Comparison of ENCODE assay signal across 8 cellular contexts in genomic region chr19:46624958-46625661, GRCh38. TPM values are rescaled to one million over a fixed set of nuclear protein-coding genes. Genes with fewer than 3 reads are reported as not detected.
DNase-seq lines count a peak whose midpoint lies in the region; ATAC-seq and TF ChIP-seq lines count a peak whose summit lies in the region.

Gene PTGIR, minus strand, starts transcription at chr19:46625089. Its CDS starts 864 bp downstream, at chr19:46624225.

- H3K27ac ChIP-seq in colonic mucosa = peak within 1 kb of the TSS; percentile 57

- no peaks in the 10 kb centered on the region for H3K27me3 Mint-ChIP-seq in nephron (ENCODE audit: low read depth)

- no peaks in the 10 kb centered on the region for H3K27me3 ChIP-seq in colonic mucosa

- peak; percentile 30 for TF ChIP-seq POLR2A in GM10847 (IDR thresholded peaks at IDR 0.05; ENCODE audit: extremely low read depth, insufficient read length)

- H3K4me3 ChIP-seq in colonic mucosa = no peak within 1 kb of the TSS

- no peaks in the 10 kb centered on the region for H3K9me3 Mint-ChIP-seq in nephron

- intact Hi-C loops in colonic mucosa (cut with DNase I) = no loop called here

- TF ChIP-seq CTCF in colonic mucosa (IDR thresholded peaks at IDR 0.05) = no peak
- no peak for TF ChIP-seq CTCF in nephron (IDR thresholded peaks at IDR 0.05; ENCODE audit: unreplicated experiment in 3 of 3)

- peak within 1 kb of the TSS; percentile 26 to 43 for H3K9ac ChIP-seq in colonic mucosa (ENCODE audit: low read depth in 2 of 2, low read length in 2 of 2)

- no peaks in the 10 kb centered on the region for H3K4me1 ChIP-seq in colonic mucosa

- H3K27ac Mint-ChIP-seq in nephron = peak within 1 kb of the TSS; percentile 88 to 96 (median 90)

- peak within 1 kb of the TSS; percentile 57 to 79 (median 75) for H3K4me3 Mint-ChIP-seq in nephron

- H3K9me3 ChIP-seq in colonic mucosa = no peaks in the 10 kb centered on the region

- ATAC-seq in HG03457 (IDR thresholded peaks at IDR 0.05; ENCODE audit: unreplicated experiment) = no peak

- H3K36me3 ChIP-seq in colonic mucosa = no peaks in the 10 kb centered on the region

- H3K4me1 Mint-ChIP-seq in nephron = peaks cover 43% of the 10 kb centered on the region

- H3K36me3 Mint-ChIP-seq in nephron (ENCODE audit: low read depth) = no peaks in the 10 kb centered on the region

- peak; percentile 21 to 40 for DNase-seq in NOMO-1 (lab: John Stamatoyannopoulos, UW; ENCODE audit: unreplicated experiment in 2 of 2)
- peak; percentile 59 for DNase-seq in colonic mucosa
- no peak for DNase-seq in activated CD4-positive, CD25-positive, alpha-beta regulatory T cell treated with anti-CD3 and anti-CD28 coated beads, Interleukin-2, amount 50 U/mL, for 72 hours
- DNase-seq in NCI-H1930 (lab: John Stamatoyannopoulos, UW) = no peak
- DNase-seq in epidermal melanocyte (ENCODE audit: insufficient read length, low spot score) = no peak

RNA-seq across cellular contexts. Expression of gene PTGIR, which starts in this region (rescaled TPM):
- total RNA-seq in colonic mucosa = under 1 TPM; 0.82 TPM

Comparison
In these comparisons a context has a peak if more than half of its experiments do, and no peak if none do; other contexts are left out.
1. Peak in DNase-seq, H3K27ac ChIP-seq and H3K9ac ChIP-seq in colonic mucosa; RNA of the gene not detected or under 1 TPM.
2. DNase-seq: peak in NOMO-1 (2 of 2); none in activated CD4-positive, CD25-positive, alpha-beta regulatory T cell treated with anti-CD3 and anti-CD28 coated beads, Interleukin-2, amount 50 U/mL, for 72 hours (single experiment), NCI-H1930 (0 of 2) and epidermal melanocyte (single experiment).